In the genomic region with DNA sequence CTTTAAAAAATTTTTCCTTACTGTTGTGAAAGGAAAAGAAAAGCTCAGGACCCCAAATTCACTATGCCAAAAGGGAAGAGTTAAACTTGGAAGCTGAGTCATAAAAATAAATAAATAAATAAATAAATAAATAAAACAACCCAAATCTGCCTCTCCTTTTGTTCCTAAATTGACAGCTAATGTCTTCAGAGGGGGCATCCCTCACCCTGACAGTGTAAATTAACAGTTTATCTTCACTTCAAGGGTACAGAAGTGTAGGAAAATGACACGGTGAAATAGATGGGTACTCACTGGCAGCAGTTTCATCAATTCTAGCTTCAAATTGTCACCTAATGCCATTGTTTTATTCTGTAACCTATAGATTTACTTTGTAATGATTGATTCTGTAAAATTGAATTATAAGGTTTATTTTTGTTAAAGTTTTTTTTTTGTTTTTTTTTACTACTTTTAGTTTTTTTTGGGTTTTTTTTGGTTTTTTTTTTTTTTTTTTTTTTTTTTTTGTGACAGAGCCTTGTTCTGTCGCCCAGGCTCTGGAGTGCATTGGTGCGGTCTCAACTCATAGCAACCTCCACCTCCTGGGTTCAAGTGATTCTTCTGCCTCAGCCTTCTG, we compare ENCODE assay signal across 8 cellular contexts. TPM values are rescaled to one million over a fixed set of nuclear protein-coding genes. Genes with fewer than 3 reads are reported as not detected.
DNase-seq lines count a peak whose midpoint lies in the region; ATAC-seq, FAIRE-seq and TF ChIP-seq lines count a peak whose summit lies in the region.

No MANE protein-coding gene starts in this region.

- no peaks in the 10 kb centered on the region for H3K9me3 Mint-ChIP-seq in chondrocyte (ENCODE audit: low read depth)

- no peak for ATAC-seq in GM18502 (IDR thresholded peaks at IDR 0.05; ENCODE audit: poor library complexity, unreplicated experiment)

- H3K4me3 Mint-ChIP-seq in chondrocyte (ENCODE audit: unreplicated experiment) = peak overlapping the region; percentile 76

- peaks cover 31% of the 10 kb centered on the region for H3K4me1 Mint-ChIP-seq in chondrocyte (ENCODE audit: low read depth)

- TF ChIP-seq CTCF in chondrocyte (IDR thresholded peaks at IDR 0.05) (no peak), osteoblast (IDR thresholded peaks at IDR 0.05; ENCODE audit: extremely low read depth, low read depth, low read length) (no peak)

- H2AFZ ChIP-seq in osteoblast (ENCODE audit: low read length) = no peak overlapping the region

- peak overlapping the region; percentile 80 for H3K4me2 ChIP-seq in osteoblast (ENCODE audit: insufficient read depth, low read length)

- H3K4me3 ChIP-seq in osteoblast (ENCODE audit: insufficient read depth, low read length) = no peak overlapping the region

- H3K36me3 Mint-ChIP-seq in chondrocyte (ENCODE audit: low read depth) = no peaks in the 10 kb centered on the region

- no peaks in the 10 kb centered on the region for H3K9me3 ChIP-seq in osteoblast (ENCODE audit: low read depth, low read length)

- H3K27me3 Mint-ChIP-seq in chondrocyte (ENCODE audit: low read depth) = no peaks in the 10 kb centered on the region

- no peaks in the 10 kb centered on the region for H3K36me3 ChIP-seq in osteoblast (ENCODE audit: insufficient read depth, low read length)

- DNase-seq in NCI-H69 (lab: John Stamatoyannopoulos, UW) (peak; percentile 58), chondrocyte (ENCODE audit: low spot score) (no peak), osteoblast (ENCODE audit: insufficient read length, low spot score, missing footprints) (no peak), GM19239 (ENCODE audit: insufficient read length, low spot score) (no peak), globus pallidus (ENCODE audit: low spot score) (no peak), putamen (ENCODE audit: low spot score) (no peak)

- no peaks in the 10 kb centered on the region for H4K20me1 ChIP-seq in osteoblast (ENCODE audit: insufficient read depth, low read length)

- H3K27ac ChIP-seq in osteoblast (ENCODE audit: low read depth, low read length) = peak overlapping the region; percentile 85

- FAIRE-seq in G401.6 (lab: Jason Lieb, UNC) (peak; percentile 84), GM19239 (lab: Jason Lieb, UNC) (no peak)

- no peaks in the 10 kb centered on the region for H3K79me2 ChIP-seq in osteoblast (ENCODE audit: insufficient read depth, low read length)

- H3K27ac Mint-ChIP-seq in chondrocyte (ENCODE audit: unreplicated experiment) = peak overlapping the region; percentile 95

- H3K27me3 ChIP-seq in osteoblast (ENCODE audit: insufficient read depth, low read length) = no peaks in the 10 kb centered on the region

- H3K4me1 ChIP-seq in osteoblast (ENCODE audit: insufficient read depth, low read length) = peaks cover 13% of the 10 kb centered on the region

RNA-seq across cellular contexts. Expression of a gene that starts 18.5 kb away (rescaled TPM):
- 294 to 376 TPM (median 369 TPM) in 3 replicates for total RNA-seq in chondrocyte
- total RNA-seq in osteoblast = 803 and 816 TPM in 2 replicates
